In genomic region chr3:11014253-11014652, GRCh38 we compare ENCODE assay signal across 29 cellular contexts. TPM values are rescaled to one million over a fixed set of nuclear protein-coding genes. Genes with fewer than 3 reads are reported as not detected.
"Had no signal": no experiment of that assay in that cellular context is flagged by ENCODE, and none has a peak within 500 bp of the region (broad histone marks: within the 10 kb centered on the region; RNA-seq: fewer than 3 reads in every experiment).

No MANE protein-coding gene starts in this region.

- H3K27me3 ChIP-seq: Peyer's patch had no signal

- DNase-seq: activated B cell treated with CpG ODN at 0.5 μM for 24 hours; activated CD4-positive, alpha-beta memory T cell treated with anti-CD3 and anti-CD28 coated beads for 36 hours; activated CD4-positive, alpha-beta T cell treated with anti-CD3 and anti-CD28 coated beads for 1 hour; activated CD4-positive, alpha-beta T cell treated with anti-CD3 and anti-CD28 coated beads, Interleukin-2, amount 10 ng/mL, durations not matched to agents 24 days and 14 days; activated CD8-positive, alpha-beta memory T cell treated with anti-CD3 and anti-CD28 coated beads for 24 hours; activated gamma-delta T cell; activated naive CD4-positive, alpha-beta T cell treated with anti-CD3 and anti-CD28 coated beads for 36 hours; activated T-cell treated with anti-CD3 and anti-CD28 coated beads for 4 hours; activated T-cell treated with anti-CD3 and anti-CD28 coated beads, Interleukin-2, amount 50 U/mL, for 48 hours; amygdala; MM.1S; NCI-H1105 treated with DMSO at 0.1 percent for 48 hours; NCI-H1436 treated with DMSO at 0.1 percent for 48 hours; NCI-H187; NCI-H2081; NCI-H510A treated with DMSO at 0.1 percent for 48 hours; NCI-H69; NK-92 treated with Interleukin-12 subunit alpha and Interleukin-12 subunit beta, amount 100 ng/mL, for 24 hours; SHP77; SW 1271 had no signal

- H3K4me3 Mint-ChIP-seq: activated B cell treated with CpG ODN at 0.5 μM for 24 hours; activated CD4-positive, alpha-beta memory T cell treated with anti-CD3 and anti-CD28 coated beads for 36 hours; activated CD4-positive, alpha-beta T cell treated with anti-CD3 and anti-CD28 coated beads, Interleukin-2, amount 10 ng/mL, durations not matched to agents 24 days and 14 days; activated naive CD4-positive, alpha-beta T cell treated with anti-CD3 and anti-CD28 coated beads for 36 hours; activated naive CD8-positive, alpha-beta T cell; activated T-helper 17 cell treated with anti-CD3 and anti-CD28 coated beads, Interleukin-2, amount 50 U/mL, for 72 hours; brain; T-helper 2 cell treated with Interferon-gamma antibody and Interleukin-4, amounts not matched to agents 5 μg/mL and 100 μg/mL, for 36 hours had no signal

- H3K4me3 ChIP-seq: Peyer's patch, SJSA1 had no signal

- H3K27ac ChIP-seq: Peyer's patch, SJSA1 had no signal

- ATAC-seq: activated T-helper 17 cell treated with anti-CD3 and anti-CD28 coated beads, Interleukin-2, amount 50 U/mL, for 72 hours; SK-N-SH treated with all-trans-retinoic acid at 6 μM for 48 hours had no signal

- H3K27ac Mint-ChIP-seq: activated B cell treated with CpG ODN at 0.5 μM for 24 hours; activated CD4-positive, alpha-beta memory T cell treated with anti-CD3 and anti-CD28 coated beads for 36 hours; activated CD4-positive, alpha-beta T cell treated with anti-CD3 and anti-CD28 coated beads, Interleukin-2, amount 10 ng/mL, durations not matched to agents 24 days and 14 days; activated naive CD4-positive, alpha-beta T cell treated with anti-CD3 and anti-CD28 coated beads for 36 hours; activated naive CD8-positive, alpha-beta T cell; activated T-helper 17 cell treated with anti-CD3 and anti-CD28 coated beads, Interleukin-2, amount 50 U/mL, for 72 hours; T-helper 2 cell treated with Interferon-gamma antibody and Interleukin-4, amounts not matched to agents 5 μg/mL and 100 μg/mL, for 36 hours had no signal

- H3K36me3 Mint-ChIP-seq: activated CD4-positive, alpha-beta memory T cell treated with anti-CD3 and anti-CD28 coated beads for 36 hours; activated naive CD8-positive, alpha-beta T cell had no signal

- H3K9me3 Mint-ChIP-seq: activated CD4-positive, alpha-beta memory T cell treated with anti-CD3 and anti-CD28 coated beads for 36 hours; activated CD4-positive, alpha-beta T cell treated with anti-CD3 and anti-CD28 coated beads, Interleukin-2, amount 10 ng/mL, durations not matched to agents 24 days and 14 days; activated naive CD4-positive, alpha-beta T cell treated with anti-CD3 and anti-CD28 coated beads for 36 hours; activated T-helper 17 cell treated with anti-CD3 and anti-CD28 coated beads, Interleukin-2, amount 50 U/mL, for 72 hours; brain; T-helper 2 cell treated with Interferon-gamma antibody and Interleukin-4, amounts not matched to agents 5 μg/mL and 100 μg/mL, for 36 hours had no signal

- H3K27me3 Mint-ChIP-seq: activated CD4-positive, alpha-beta T cell treated with anti-CD3 and anti-CD28 coated beads, Interleukin-2, amount 10 ng/mL, durations not matched to agents 24 days and 14 days; brain had no signal

- H3K4me1 ChIP-seq: Peyer's patch, SJSA1 had no signal

- H3K36me3 ChIP-seq: Peyer's patch, SJSA1 had no signal

- FAIRE-seq: astrocyte had no signal

- H3K9me3 ChIP-seq: Peyer's patch, SJSA1 had no signal

- H3K4me1 Mint-ChIP-seq: activated B cell treated with CpG ODN at 0.5 μM for 24 hours; activated CD4-positive, alpha-beta T cell treated with anti-CD3 and anti-CD28 coated beads, Interleukin-2, amount 10 ng/mL, durations not matched to agents 24 days and 14 days had no signal

RNA-seq across cellular contexts. Expression of gene SLC6A1, which starts 21.7 kb away (rescaled TPM):
- total RNA-seq: activated B cell treated with CpG ODN at 0.5 μM for 24 hours; activated CD4-positive, alpha-beta memory T cell treated with anti-CD3 and anti-CD28 coated beads for 36 hours; activated CD4-positive, alpha-beta T cell treated with anti-CD3 and anti-CD28 coated beads, Interleukin-2, amount 10 ng/mL, durations not matched to agents 24 days and 14 days; activated naive CD4-positive, alpha-beta T cell treated with anti-CD3 and anti-CD28 coated beads for 36 hours; activated T-helper 17 cell treated with anti-CD3 and anti-CD28 coated beads, Interleukin-2, amount 50 U/mL, for 72 hours; SJSA1; T-helper 1 cell treated with Interleukin-12 subunit alpha and Interleukin-12 subunit beta and Interleukin-4 antibody, amounts not matched to agents 30 ng/mL and 1 ng/mL, for 36 hours had no signal
